Comparison of ENCODE assay signal across 22 cellular contexts in the genomic region with DNA sequence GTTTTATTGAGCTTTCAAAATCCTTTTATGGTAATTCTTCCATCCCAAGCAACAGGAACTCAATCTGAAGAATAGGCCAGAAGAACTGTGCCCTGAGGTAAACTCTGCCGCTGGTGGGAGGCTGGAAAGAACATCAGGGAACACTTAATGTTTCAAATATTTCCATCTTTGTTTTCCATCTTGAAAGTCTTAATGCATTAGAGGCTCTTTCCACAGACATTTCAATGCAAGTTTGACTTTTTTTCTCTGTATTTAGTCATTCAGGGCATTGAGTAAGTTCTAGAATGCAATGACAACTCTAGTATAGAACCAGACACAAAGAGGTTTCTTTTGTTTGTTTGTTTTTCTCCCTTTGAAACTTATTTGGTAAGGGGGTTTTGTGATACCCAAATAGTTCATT.
A peak's percentile ranks its signal among the peaks of the same experiment; 100 is the strongest.
DNase-seq lines count a peak whose midpoint lies in the region; ATAC-seq and TF ChIP-seq lines count a peak whose summit lies in the region.
"Had no signal": no experiment of that assay in that cellular context is flagged by ENCODE, and none has a peak within 500 bp of the region (broad histone marks: within the 10 kb centered on the region; RNA-seq: fewer than 3 reads in every experiment).

No MANE protein-coding gene starts in this region.

- TF ChIP-seq CTCF in gastroesophageal sphincter (IDR thresholded peaks at IDR 0.05), result no peak
- TF ChIP-seq CTCF in coronary artery (IDR thresholded peaks at IDR 0.05), result no peak

- ATAC-seq in activated CD4-positive, alpha-beta T cell treated with anti-CD3 and anti-CD28 coated beads for 36 hours, result peak; percentile 33
- ATAC-seq in gastroesophageal sphincter (no peak), HG03520 (IDR thresholded peaks at IDR 0.05; ENCODE audit: unreplicated experiment) (no peak)
- ATAC-seq: lower lobe of right lung; stimulated activated memory B cell treated with anti-CD40 and anti-IgM and Interleukin-4, amounts not matched to agents 10 μg/mL and 1 μg/mL and 100 μg/mL, for 72 hours had no signal

- H3K27me3 Mint-ChIP-seq in activated CD4-positive, alpha-beta T cell treated with anti-CD3 and anti-CD28 coated beads for 36 hours, result peaks cover 5% of the 10 kb centered on the region

- CTCF ChIA-PET in activated CD4-positive, alpha-beta T cell treated with anti-CD3 and anti-CD28 coated beads for 36 hours (lab: Charles Lee), result interaction anchor here (2.9 kb wide), 1 partner anchor 24 kb away, joined by 7 read pairs; no protein-coding TSS in a partner anchor

- no peak overlapping the region for H3K4me3 Mint-ChIP-seq in activated CD4-positive, alpha-beta T cell treated with anti-CD3 and anti-CD28 coated beads for 36 hours
- H3K4me3 Mint-ChIP-seq: stimulated activated memory B cell treated with anti-CD40 and anti-IgM and Interleukin-4, amounts not matched to agents 10 μg/mL and 1 μg/mL and 100 μg/mL, for 72 hours had no signal

- H3K9me3 Mint-ChIP-seq in activated CD4-positive, alpha-beta T cell treated with anti-CD3 and anti-CD28 coated beads for 36 hours (ENCODE audit: low read depth), result no peaks in the 10 kb centered on the region
- H3K9me3 Mint-ChIP-seq: stimulated activated memory B cell treated with anti-CD40 and anti-IgM and Interleukin-4, amounts not matched to agents 10 μg/mL and 1 μg/mL and 100 μg/mL, for 72 hours had no signal

- H3K36me3 Mint-ChIP-seq in activated CD4-positive, alpha-beta T cell treated with anti-CD3 and anti-CD28 coated beads for 36 hours (ENCODE audit: low read depth), result no peaks in the 10 kb centered on the region
- H3K36me3 Mint-ChIP-seq: stimulated activated memory B cell treated with anti-CD40 and anti-IgM and Interleukin-4, amounts not matched to agents 10 μg/mL and 1 μg/mL and 100 μg/mL, for 72 hours had no signal

- H3K4me3 ChIP-seq in SK-N-MC, result no peak overlapping the region
- H3K4me3 ChIP-seq in gastroesophageal sphincter, result no peak overlapping the region
- no peak overlapping the region for H3K4me3 ChIP-seq in subcutaneous abdominal adipose tissue (ENCODE audit: low read depth in 1 of 5, low read length in 5 of 5)
- H3K4me3 ChIP-seq in coronary artery, result no peak overlapping the region
- H3K4me3 ChIP-seq: lower lobe of right lung, Peyer's patch, SJSA1 had no signal

- no peak for TF ChIP-seq POLR2A in gastroesophageal sphincter (IDR thresholded peaks at IDR 0.05)

- TF ChIP-seq EP300 in gastroesophageal sphincter (IDR thresholded peaks at IDR 0.05), result no peak

- peak overlapping the region; percentile 29; the same call in 1 of the 2 replicates for H3K27ac ChIP-seq in SK-N-MC
- H3K27ac ChIP-seq in gastroesophageal sphincter, result peak overlapping the region; percentile 81 to 86 (median 82)
- H3K27ac ChIP-seq in subcutaneous abdominal adipose tissue (ENCODE audit: low read depth, low read length), result peak overlapping the region; percentile 31
- H3K27ac ChIP-seq in coronary artery, result no peak overlapping the region
- H3K27ac ChIP-seq: lower lobe of right lung had no signal

- H3K4me1 Mint-ChIP-seq in activated CD4-positive, alpha-beta T cell treated with anti-CD3 and anti-CD28 coated beads for 36 hours, result no peaks in the 10 kb centered on the region

- no peak overlapping the region for H3K27ac Mint-ChIP-seq in activated CD4-positive, alpha-beta T cell treated with anti-CD3 and anti-CD28 coated beads for 36 hours
- H3K27ac Mint-ChIP-seq: progenitor cell of endocrine pancreas; stimulated activated memory B cell treated with anti-CD40 and anti-IgM and Interleukin-4, amounts not matched to agents 10 μg/mL and 1 μg/mL and 100 μg/mL, for 72 hours had no signal

- WGBS in gastroesophageal sphincter (ENCODE audit: low coverage in 1 of 2), 2 donors, result 13 to 33% methylated on average over 1 of the region's 1 CpG

- H3K9me3 ChIP-seq in SK-N-MC (ENCODE audit: low read depth, low read length) (no peaks in the 10 kb centered on the region), gastroesophageal sphincter (no peaks in the 10 kb centered on the region), subcutaneous abdominal adipose tissue (ENCODE audit: control insufficient read depth in 5 of 5, low read length in 5 of 5) (no peaks in the 10 kb centered on the region)
- H3K9me3 ChIP-seq: lower lobe of right lung, Peyer's patch, SJSA1 had no signal

- no peaks in the 10 kb centered on the region for H3K27me3 ChIP-seq in gastroesophageal sphincter
- no peaks in the 10 kb centered on the region for H3K27me3 ChIP-seq in subcutaneous abdominal adipose tissue (ENCODE audit: control insufficient read depth in 5 of 5, insufficient read depth in 4 of 5, low read length in 5 of 5)
- H3K27me3 ChIP-seq: Peyer's patch, SJSA1 had no signal

- intact Hi-C loops in activated CD4-positive, alpha-beta T cell treated with anti-CD3 and anti-CD28 coated beads for 36 hours (cut with DNase I, micrococcal nuclease), result no loop called here

- peaks cover 33 to 90% (median 44%) of the 10 kb centered on the region in 3 donors for H3K4me1 ChIP-seq in gastroesophageal sphincter
- peaks cover 9 to 48% (median 39%) of the 10 kb centered on the region in 5 donors for H3K4me1 ChIP-seq in subcutaneous abdominal adipose tissue (ENCODE audit: control insufficient read depth in 5 of 5, insufficient read depth in 5 of 5, low read length in 5 of 5)

- no peak for DNase-seq in activated CD4-positive, alpha-beta T cell treated with anti-CD3 and anti-CD28 coated beads for 36 hours
- no peak for DNase-seq in activated CD4-positive, alpha-beta T cell treated with anti-CD3 and anti-CD28 coated beads for 4 hours
- no peak for DNase-seq in SK-N-MC (ENCODE audit: low read depth, low spot score)
- DNase-seq in amygdala (lab: John Stamatoyannopoulos, UW), result no peak
- DNase-seq in coronary artery (ENCODE audit: low spot score), result no peak
- DNase-seq: 8988T; activated naive CD4-positive, alpha-beta T cell; amniotic stem cell; cortex of kidney; DMS79; hippocampal formation; lower lobe of right lung; NCI-H2081 treated with DMSO at 0.1 percent for 48 hours; NK-92 treated with Interleukin-12 subunit alpha and Interleukin-12 subunit beta, amount 100 ng/mL, for 24 hours; Peyer's patch; stimulated activated CD4-positive, alpha-beta T cell treated with anti-CD3 and anti-CD28 coated beads, Interleukin-1b, Interleukin-23, amount 100 ng/mL, for 48 hours had no signal

- no peaks in the 10 kb centered on the region for H3K36me3 ChIP-seq in SK-N-MC (ENCODE audit: insufficient read depth, low read length)
- no peaks in the 10 kb centered on the region for H3K36me3 ChIP-seq in gastroesophageal sphincter
- H3K36me3 ChIP-seq in subcutaneous abdominal adipose tissue (ENCODE audit: control insufficient read depth in 5 of 5, insufficient read depth in 5 of 5, low read length in 5 of 5), result no peaks in the 10 kb centered on the region
- H3K36me3 ChIP-seq: lower lobe of right lung, Peyer's patch, SJSA1 had no signal

- POLR2A ChIA-PET in activated CD4-positive, alpha-beta T cell treated with anti-CD3 and anti-CD28 coated beads for 36 hours (lab: Charles Lee), result no interaction called here

- H3K9ac ChIP-seq in SK-N-MC (ENCODE audit: insufficient read length), result no peak overlapping the region
- H3K9ac ChIP-seq in subcutaneous abdominal adipose tissue (ENCODE audit: low read length in 5 of 5), result no peak overlapping the region

Comparison
In these comparisons a context has a peak if more than half of its experiments do, and no peak if none do; other contexts are left out.
1. H3K27ac ChIP-seq: peak in SK-N-MC (single experiment), gastroesophageal sphincter (4 of 4) and subcutaneous abdominal adipose tissue (single experiment); none in coronary artery (0 of 2).